ENCODE assay signal across 11 cellular contexts in the genomic region with DNA sequence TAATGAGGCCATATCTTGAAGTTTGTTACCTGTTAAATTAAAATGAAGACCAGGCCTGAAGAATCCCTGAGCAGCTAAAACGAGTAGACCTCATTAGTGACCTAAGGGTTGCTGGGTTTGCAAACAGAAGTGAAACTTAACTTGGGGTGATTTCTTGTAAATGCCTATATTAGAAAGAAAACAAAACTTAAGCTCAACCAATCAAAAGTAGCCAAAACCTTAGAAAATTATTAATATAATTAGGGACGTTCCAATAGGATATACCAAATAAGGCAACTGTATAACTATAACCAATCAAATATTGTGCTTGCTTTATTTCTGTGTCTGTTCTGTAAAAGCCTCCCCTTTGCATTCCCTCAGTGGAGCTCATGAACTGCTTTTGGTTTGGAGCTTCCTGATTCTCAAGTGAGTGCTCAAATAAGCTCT.
DNase-seq lines count a peak whose midpoint lies in the region; ATAC-seq lines count a peak whose summit lies in the region.
"Had no signal": no experiment of that assay in that cellular context is flagged by ENCODE, and none has a peak within 500 bp of the region (broad histone marks: within the 10 kb centered on the region; RNA-seq: fewer than 3 reads in every experiment).

No MANE protein-coding gene starts in this region.

- no peaks in the 10 kb centered on the region for H3K27me3 ChIP-seq in Karpas-422 (ENCODE audit: low read length)
- H3K27me3 ChIP-seq: upper lobe of left lung had no signal

- H3K9ac ChIP-seq in Karpas-422 (ENCODE audit: low read length): no peak overlapping the region

- H3K4me3 Mint-ChIP-seq in T-helper 2 cell treated with Interferon-gamma antibody and Interleukin-4, amounts not matched to agents 5 μg/mL and 100 μg/mL, for 36 hours: no peak overlapping the region

- H3K4me1 ChIP-seq in Karpas-422 (ENCODE audit: low read length): no peaks in the 10 kb centered on the region

- no peaks in the 10 kb centered on the region for H3K9me3 ChIP-seq in Karpas-422 (ENCODE audit: low read length)
- H3K9me3 ChIP-seq: upper lobe of left lung had no signal

- no peaks in the 10 kb centered on the region for H3K36me3 Mint-ChIP-seq in T-helper 2 cell treated with Interferon-gamma antibody and Interleukin-4, amounts not matched to agents 5 μg/mL and 100 μg/mL, for 36 hours (ENCODE audit: low read depth)

- no peaks in the 10 kb centered on the region for H3K36me3 ChIP-seq in Karpas-422 (ENCODE audit: insufficient read depth, low read length)
- H3K36me3 ChIP-seq: upper lobe of left lung had no signal

- H3K9me3 Mint-ChIP-seq in T-helper 2 cell treated with Interferon-gamma antibody and Interleukin-4, amounts not matched to agents 5 μg/mL and 100 μg/mL, for 36 hours: no peaks in the 10 kb centered on the region

- no peak overlapping the region for H3K27ac ChIP-seq in Karpas-422 (ENCODE audit: low read length)
- H3K27ac ChIP-seq: upper lobe of left lung had no signal

- intact Hi-C loops in head of caudate nucleus (cut with DNase I) (loop anchor here (10.0 kb wide), 2 partner anchors 226 to 526 kb away; no protein-coding TSS in a partner anchor), posterior vena cava (cut with DNase I) (no loop called here)

- H3K9me2 ChIP-seq in Karpas-422 (replicated peaks; ENCODE audit: insufficient read depth, low read length): no peaks in the 10 kb centered on the region

- H2AFZ ChIP-seq in Karpas-422 (ENCODE audit: low read length): no peak overlapping the region

- ATAC-seq in GM21723 (IDR thresholded peaks at IDR 0.05; ENCODE audit: unreplicated experiment) (peak; percentile 71), HG03469 (IDR thresholded peaks at IDR 0.05; ENCODE audit: unreplicated experiment) (peak; percentile 58)

- H3K27ac Mint-ChIP-seq in T-helper 2 cell treated with Interferon-gamma antibody and Interleukin-4, amounts not matched to agents 5 μg/mL and 100 μg/mL, for 36 hours: peak overlapping the region; percentile 60

- H3K4me3 ChIP-seq in Karpas-422 (ENCODE audit: low read length): no peak overlapping the region
- H3K4me3 ChIP-seq: upper lobe of left lung had no signal

- no peaks in the 10 kb centered on the region for H4K20me1 ChIP-seq in Karpas-422 (ENCODE audit: insufficient read depth, low read depth, low read length)

- H3K27me3 Mint-ChIP-seq in T-helper 2 cell treated with Interferon-gamma antibody and Interleukin-4, amounts not matched to agents 5 μg/mL and 100 μg/mL, for 36 hours (ENCODE audit: low read depth): peaks cover 2% of the 10 kb centered on the region

- DNase-seq in T-helper 2 cell treated with Interferon-gamma antibody and Interleukin-4, amounts not matched to agents 5 μg/mL and 100 μg/mL, for 36 hours (ENCODE audit: low spot score): no peak
- DNase-seq in T-helper 2 cell (no peak), pons (ENCODE audit: low spot score) (peak; percentile 61), head of caudate nucleus (no peak), posterior vena cava (ENCODE audit: low spot score) (no peak), Karpas-422 (no peak)
- DNase-seq: NCI-H2029, small intestine, upper lobe of left lung had no signal

- peaks cover 7% of the 10 kb centered on the region for H3K4me1 Mint-ChIP-seq in T-helper 2 cell treated with Interferon-gamma antibody and Interleukin-4, amounts not matched to agents 5 μg/mL and 100 μg/mL, for 36 hours (ENCODE audit: low read depth)

- no peak overlapping the region for H3K4me2 ChIP-seq in Karpas-422 (ENCODE audit: low read depth, low read length, poor library complexity, severe bottlenecking)

- H3K79me2 ChIP-seq in Karpas-422 (ENCODE audit: low read length): no peaks in the 10 kb centered on the region
